ENCODE assay signal across 1 cellular context in the genomic region with DNA sequence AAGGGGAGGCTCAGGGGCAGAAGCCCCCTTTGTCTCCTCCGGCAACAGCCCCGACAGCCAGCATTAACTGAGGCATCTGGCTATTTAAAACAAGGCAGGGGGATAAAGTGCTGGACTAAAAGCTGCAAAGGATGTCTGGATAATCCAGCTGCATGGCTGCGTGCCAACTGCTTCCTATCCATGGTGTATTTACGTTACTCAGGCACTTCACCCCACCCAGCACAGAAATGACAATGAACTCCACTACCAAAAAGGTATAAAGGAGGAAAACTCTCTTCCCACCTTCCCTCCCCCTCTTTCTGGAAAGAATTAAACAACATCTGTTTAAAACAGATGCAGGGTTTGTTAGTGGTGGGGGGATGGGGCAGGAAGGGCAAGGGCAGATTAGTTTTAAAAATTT.
TF ChIP-seq lines count a peak whose summit lies in the region.

No MANE protein-coding gene starts in this region.

TF ChIP-seq in HEK293, 187 proteins besides CTCF, POLR2A, EP300 and RAD21 (continued from another document):
- TF ChIP-seq, protein P1, sequence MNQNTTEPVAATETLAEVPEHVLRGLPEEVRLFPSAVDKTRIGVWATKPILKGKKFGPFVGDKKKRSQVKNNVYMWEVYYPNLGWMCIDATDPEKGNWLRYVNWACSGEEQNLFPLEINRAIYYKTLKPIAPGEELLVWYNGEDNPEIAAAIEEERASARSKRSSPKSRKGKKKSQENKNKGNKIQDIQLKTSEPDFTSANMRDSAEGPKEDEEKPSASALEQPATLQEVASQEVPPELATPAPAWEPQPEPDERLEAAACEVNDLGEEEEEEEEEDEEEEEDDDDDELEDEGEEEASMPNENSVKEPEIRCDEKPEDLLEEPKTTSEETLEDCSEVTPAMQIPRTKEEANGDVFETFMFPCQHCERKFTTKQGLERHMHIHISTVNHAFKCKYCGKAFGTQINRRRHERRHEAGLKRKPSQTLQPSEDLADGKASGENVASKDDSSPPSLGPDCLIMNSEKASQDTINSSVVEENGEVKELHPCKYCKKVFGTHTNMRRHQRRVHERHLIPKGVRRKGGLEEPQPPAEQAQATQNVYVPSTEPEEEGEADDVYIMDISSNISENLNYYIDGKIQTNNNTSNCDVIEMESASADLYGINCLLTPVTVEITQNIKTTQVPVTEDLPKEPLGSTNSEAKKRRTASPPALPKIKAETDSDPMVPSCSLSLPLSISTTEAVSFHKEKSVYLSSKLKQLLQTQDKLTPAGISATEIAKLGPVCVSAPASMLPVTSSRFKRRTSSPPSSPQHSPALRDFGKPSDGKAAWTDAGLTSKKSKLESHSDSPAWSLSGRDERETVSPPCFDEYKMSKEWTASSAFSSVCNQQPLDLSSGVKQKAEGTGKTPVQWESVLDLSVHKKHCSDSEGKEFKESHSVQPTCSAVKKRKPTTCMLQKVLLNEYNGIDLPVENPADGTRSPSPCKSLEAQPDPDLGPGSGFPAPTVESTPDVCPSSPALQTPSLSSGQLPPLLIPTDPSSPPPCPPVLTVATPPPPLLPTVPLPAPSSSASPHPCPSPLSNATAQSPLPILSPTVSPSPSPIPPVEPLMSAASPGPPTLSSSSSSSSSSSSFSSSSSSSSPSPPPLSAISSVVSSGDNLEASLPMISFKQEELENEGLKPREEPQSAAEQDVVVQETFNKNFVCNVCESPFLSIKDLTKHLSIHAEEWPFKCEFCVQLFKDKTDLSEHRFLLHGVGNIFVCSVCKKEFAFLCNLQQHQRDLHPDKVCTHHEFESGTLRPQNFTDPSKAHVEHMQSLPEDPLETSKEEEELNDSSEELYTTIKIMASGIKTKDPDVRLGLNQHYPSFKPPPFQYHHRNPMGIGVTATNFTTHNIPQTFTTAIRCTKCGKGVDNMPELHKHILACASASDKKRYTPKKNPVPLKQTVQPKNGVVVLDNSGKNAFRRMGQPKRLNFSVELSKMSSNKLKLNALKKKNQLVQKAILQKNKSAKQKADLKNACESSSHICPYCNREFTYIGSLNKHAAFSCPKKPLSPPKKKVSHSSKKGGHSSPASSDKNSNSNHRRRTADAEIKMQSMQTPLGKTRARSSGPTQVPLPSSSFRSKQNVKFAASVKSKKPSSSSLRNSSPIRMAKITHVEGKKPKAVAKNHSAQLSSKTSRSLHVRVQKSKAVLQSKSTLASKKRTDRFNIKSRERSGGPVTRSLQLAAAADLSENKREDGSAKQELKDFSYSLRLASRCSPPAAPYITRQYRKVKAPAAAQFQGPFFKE (tag by site-specific recombination; IDR thresholded peaks at IDR 0.05; ENCODE audit: borderline replicate concordance) = no peak
- TF ChIP-seq ZNF433 (tag by site-specific recombination; IDR thresholded peaks at IDR 0.05; ENCODE audit: low read depth) (no peak), ZNF658 (tag by site-specific recombination; IDR thresholded peaks at IDR 0.05) (no peak), ZNF837 (tag by site-specific recombination; IDR thresholded peaks at IDR 0.05) (no peak), SETDB1 (IDR thresholded peaks at IDR 0.05; ENCODE audit: insufficient read length, low read length) (no peak), ZNF600 (tag by site-specific recombination; IDR thresholded peaks at IDR 0.05) (0 out of 2 replicates have a peak, but pooled peaks have one; percentile 41), ZNF223 (tag by site-specific recombination; IDR thresholded peaks at IDR 0.05) (no peak), ZNF654 (tag by site-specific recombination; IDR thresholded peaks at IDR 0.05; ENCODE audit: low read depth) (no peak), OSR2 (tag by site-specific recombination; IDR thresholded peaks at IDR 0.05) (no peak), ZNF350 (tag by site-specific recombination; IDR thresholded peaks at IDR 0.05) (no peak), ZNF2 (tag by site-specific recombination; IDR thresholded peaks at IDR 0.05) (no peak), TRIM28 (IDR thresholded peaks at IDR 0.05; ENCODE audit: borderline replicate concordance, low read length) (0 out of 2 replicates have a peak, but pooled peaks have one; percentile 27)
- TF ChIP-seq, protein P2, sequence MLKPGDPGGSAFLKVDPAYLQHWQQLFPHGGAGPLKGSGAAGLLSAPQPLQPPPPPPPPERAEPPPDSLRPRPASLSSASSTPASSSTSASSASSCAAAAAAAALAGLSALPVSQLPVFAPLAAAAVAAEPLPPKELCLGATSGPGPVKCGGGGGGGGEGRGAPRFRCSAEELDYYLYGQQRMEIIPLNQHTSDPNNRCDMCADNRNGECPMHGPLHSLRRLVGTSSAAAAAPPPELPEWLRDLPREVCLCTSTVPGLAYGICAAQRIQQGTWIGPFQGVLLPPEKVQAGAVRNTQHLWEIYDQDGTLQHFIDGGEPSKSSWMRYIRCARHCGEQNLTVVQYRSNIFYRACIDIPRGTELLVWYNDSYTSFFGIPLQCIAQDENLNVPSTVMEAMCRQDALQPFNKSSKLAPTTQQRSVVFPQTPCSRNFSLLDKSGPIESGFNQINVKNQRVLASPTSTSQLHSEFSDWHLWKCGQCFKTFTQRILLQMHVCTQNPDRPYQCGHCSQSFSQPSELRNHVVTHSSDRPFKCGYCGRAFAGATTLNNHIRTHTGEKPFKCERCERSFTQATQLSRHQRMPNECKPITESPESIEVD (tag by site-specific recombination; IDR thresholded peaks at IDR 0.05) = peak; percentile 57; the same call in 1 of the 2 replicates
- TF ChIP-seq, protein P3, sequence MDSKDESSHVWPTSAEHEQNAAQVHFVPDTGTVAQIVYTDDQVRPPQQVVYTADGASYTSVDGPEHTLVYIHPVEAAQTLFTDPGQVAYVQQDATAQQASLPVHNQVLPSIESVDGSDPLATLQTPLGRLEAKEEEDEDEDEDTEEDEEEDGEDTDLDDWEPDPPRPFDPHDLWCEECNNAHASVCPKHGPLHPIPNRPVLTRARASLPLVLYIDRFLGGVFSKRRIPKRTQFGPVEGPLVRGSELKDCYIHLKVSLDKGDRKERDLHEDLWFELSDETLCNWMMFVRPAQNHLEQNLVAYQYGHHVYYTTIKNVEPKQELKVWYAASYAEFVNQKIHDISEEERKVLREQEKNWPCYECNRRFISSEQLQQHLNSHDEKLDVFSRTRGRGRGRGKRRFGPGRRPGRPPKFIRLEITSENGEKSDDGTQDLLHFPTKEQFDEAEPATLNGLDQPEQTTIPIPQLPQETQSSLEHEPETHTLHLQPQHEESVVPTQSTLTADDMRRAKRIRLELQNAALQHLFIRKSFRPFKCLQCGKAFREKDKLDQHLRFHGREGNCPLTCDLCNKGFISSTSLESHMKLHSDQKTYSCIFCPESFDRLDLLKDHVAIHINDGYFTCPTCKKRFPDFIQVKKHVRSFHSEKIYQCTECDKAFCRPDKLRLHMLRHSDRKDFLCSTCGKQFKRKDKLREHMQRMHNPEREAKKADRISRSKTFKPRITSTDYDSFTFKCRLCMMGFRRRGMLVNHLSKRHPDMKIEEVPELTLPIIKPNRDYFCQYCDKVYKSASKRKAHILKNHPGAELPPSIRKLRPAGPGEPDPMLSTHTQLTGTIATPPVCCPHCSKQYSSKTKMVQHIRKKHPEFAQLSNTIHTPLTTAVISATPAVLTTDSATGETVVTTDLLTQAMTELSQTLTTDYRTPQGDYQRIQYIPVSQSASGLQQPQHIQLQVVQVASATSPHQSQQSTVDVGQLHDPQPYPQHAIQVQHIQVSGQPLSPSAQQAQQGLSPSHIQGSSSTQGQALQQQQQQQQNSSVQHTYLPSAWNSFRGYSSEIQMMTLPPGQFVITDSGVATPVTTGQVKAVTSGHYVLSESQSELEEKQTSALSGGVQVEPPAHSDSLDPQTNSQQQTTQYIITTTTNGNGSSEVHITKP (tag by site-specific recombination; IDR thresholded peaks at IDR 0.05) = 0 out of 2 replicates have a peak, but pooled peaks have one; percentile 16
- TF ChIP-seq, protein P4, sequence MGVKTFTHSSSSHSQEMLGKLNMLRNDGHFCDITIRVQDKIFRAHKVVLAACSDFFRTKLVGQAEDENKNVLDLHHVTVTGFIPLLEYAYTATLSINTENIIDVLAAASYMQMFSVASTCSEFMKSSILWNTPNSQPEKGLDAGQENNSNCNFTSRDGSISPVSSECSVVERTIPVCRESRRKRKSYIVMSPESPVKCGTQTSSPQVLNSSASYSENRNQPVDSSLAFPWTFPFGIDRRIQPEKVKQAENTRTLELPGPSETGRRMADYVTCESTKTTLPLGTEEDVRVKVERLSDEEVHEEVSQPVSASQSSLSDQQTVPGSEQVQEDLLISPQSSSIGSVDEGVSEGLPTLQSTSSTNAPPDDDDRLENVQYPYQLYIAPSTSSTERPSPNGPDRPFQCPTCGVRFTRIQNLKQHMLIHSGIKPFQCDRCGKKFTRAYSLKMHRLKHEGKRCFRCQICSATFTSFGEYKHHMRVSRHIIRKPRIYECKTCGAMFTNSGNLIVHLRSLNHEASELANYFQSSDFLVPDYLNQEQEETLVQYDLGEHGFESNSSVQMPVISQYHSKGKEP (tag by site-specific recombination; IDR thresholded peaks at IDR 0.05) = 0 out of 2 replicates have a peak, but pooled peaks have one; percentile 14
TF ChIP-seq in HEK293: peak in this region for 9.
